Comparison of ENCODE assay signal across 8 cellular contexts in the genomic region with DNA sequence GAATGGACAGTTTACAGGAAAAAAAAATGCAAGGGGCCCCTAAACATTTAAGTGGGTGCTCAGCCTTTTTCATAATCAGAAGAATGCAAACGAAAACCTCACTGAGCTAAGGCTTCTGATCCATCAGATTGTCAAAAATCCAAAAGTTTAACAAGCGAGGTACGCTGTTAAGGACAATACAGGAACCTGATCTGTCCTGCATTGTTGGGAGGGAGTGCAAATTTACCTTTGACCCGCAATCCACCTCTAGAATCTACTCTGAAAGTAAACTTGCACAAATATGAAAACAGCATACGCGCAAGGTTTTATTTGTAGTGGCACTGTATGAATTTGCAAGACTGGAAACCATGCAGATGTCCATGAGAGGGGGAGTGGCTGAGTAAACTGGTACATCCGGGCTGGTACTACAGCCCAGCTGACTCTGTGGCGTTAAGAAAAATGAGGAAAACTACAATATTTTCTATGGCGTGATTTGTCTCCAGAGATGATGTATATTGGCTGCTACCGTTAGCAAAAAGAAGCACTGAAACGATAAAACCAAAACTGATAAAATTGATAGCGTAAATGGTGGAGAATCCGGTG. TPM values are rescaled to one million over a fixed set of nuclear protein-coding genes. Genes with fewer than 3 reads are reported as not detected.
DNase-seq lines count a peak whose midpoint lies in the region; ATAC-seq and TF ChIP-seq lines count a peak whose summit lies in the region.

No MANE protein-coding gene starts in this region.

- H3K36me3 ChIP-seq in adrenal gland (replicated peaks in 1 of 2) (peaks cover 0 to 10% of the 10 kb centered on the region in 2 donors), right lobe of liver (no peaks in the 10 kb centered on the region)

- H3K27me3 ChIP-seq in adrenal gland (no peaks in the 10 kb centered on the region), right lobe of liver (no peaks in the 10 kb centered on the region)

- peak overlapping the region; percentile 62 to 89 (median 84) for H3K27ac ChIP-seq in adrenal gland
- H3K27ac ChIP-seq in right lobe of liver: peak overlapping the region; percentile 80 to 89 (median 82)

- H3K4me3 ChIP-seq in adrenal gland (peak overlapping the region in 3 of 4 donors; percentile 29 to 79 (median 45)), right lobe of liver (peak overlapping the region; percentile 38 to 74 (median 73))

- H3K4me1 Mint-ChIP-seq in stimulated activated naive CD8-positive, alpha-beta T cell treated with anti-CD3 and anti-CD28 coated beads, Interleukin-15, Interleukin-2, amounts not matched to agents 100 ng/mL and 50 ng/mL, for 24 hours (ENCODE audit: low read depth): peaks cover 38% of the 10 kb centered on the region
- peaks cover 45% of the 10 kb centered on the region for H3K4me1 Mint-ChIP-seq in type B pancreatic cell (ENCODE audit: unreplicated experiment)

- peak overlapping the region; percentile 93 for H3K4me3 Mint-ChIP-seq in stimulated activated naive CD8-positive, alpha-beta T cell treated with anti-CD3 and anti-CD28 coated beads, Interleukin-15, Interleukin-2, amounts not matched to agents 100 ng/mL and 50 ng/mL, for 24 hours
- peak overlapping the region; percentile 95 for H3K4me3 Mint-ChIP-seq in type B pancreatic cell

- TF ChIP-seq POLR2A in adrenal gland (IDR thresholded peaks at IDR 0.05): no peak
- no peak for TF ChIP-seq POLR2A in right lobe of liver (IDR thresholded peaks at IDR 0.05)

- TF ChIP-seq CTCF in adrenal gland (IDR thresholded peaks at IDR 0.05): no peak
- TF ChIP-seq CTCF in right lobe of liver (IDR thresholded peaks at IDR 0.05): no peak
- TF ChIP-seq CTCF in type B pancreatic cell (conservative IDR thresholded peaks at IDR 0.05): no peak

- H3K27me3 Mint-ChIP-seq in stimulated activated naive CD8-positive, alpha-beta T cell treated with anti-CD3 and anti-CD28 coated beads, Interleukin-15, Interleukin-2, amounts not matched to agents 100 ng/mL and 50 ng/mL, for 24 hours: no peaks in the 10 kb centered on the region
- no peaks in the 10 kb centered on the region for H3K27me3 Mint-ChIP-seq in type B pancreatic cell

- ATAC-seq in stimulated activated naive CD8-positive, alpha-beta T cell treated with anti-CD3 and anti-CD28 coated beads, Interleukin-15, Interleukin-2, amounts not matched to agents 100 U/mL and 50 U/mL, for 24 hours: no peak
- ATAC-seq in right lobe of liver (peak; percentile 8 to 43 (median 20)), HG03025 (IDR thresholded peaks at IDR 0.05; ENCODE audit: low FRiP score, unreplicated experiment) (no peak), GM19455 (IDR thresholded peaks at IDR 0.05; ENCODE audit: unreplicated experiment) (no peak)

- WGBS in adrenal gland, 4 donors: 48 to 59% (median 51%) methylated on average over 13 of the region's 13 CpGs
- WGBS in right lobe of liver (ENCODE audit: insufficient coverage, low coverage, low lambda C conversion rate, missing lambda C conversion rate): 21% methylated on average over 12 of the region's 13 CpGs

- peaks cover 14 to 19% of the 10 kb centered on the region in 2 donors for H3K4me1 ChIP-seq in adrenal gland (replicated peaks in 1 of 2)
- H3K4me1 ChIP-seq in right lobe of liver: peaks cover 0 to 11% (median 2%) of the 10 kb centered on the region in 4 donors

- H3K27ac Mint-ChIP-seq in stimulated activated naive CD8-positive, alpha-beta T cell treated with anti-CD3 and anti-CD28 coated beads, Interleukin-15, Interleukin-2, amounts not matched to agents 100 ng/mL and 50 ng/mL, for 24 hours: peak overlapping the region; percentile 92
- peak overlapping the region; percentile 99 for H3K27ac Mint-ChIP-seq in type B pancreatic cell

- intact Hi-C loops in adrenal gland (cut with DNase I): no loop called here
- intact Hi-C loops in right lobe of liver (cut with DNase I): no loop called here

- H3K9me3 ChIP-seq in adrenal gland (replicated peaks in 1 of 3) (no peaks in the 10 kb centered on the region), right lobe of liver (no peaks in the 10 kb centered on the region)

- H3K9me3 Mint-ChIP-seq in stimulated activated naive CD8-positive, alpha-beta T cell treated with anti-CD3 and anti-CD28 coated beads, Interleukin-15, Interleukin-2, amounts not matched to agents 100 ng/mL and 50 ng/mL, for 24 hours: no peaks in the 10 kb centered on the region
- H3K9me3 Mint-ChIP-seq in type B pancreatic cell: peaks cover 6% of the 10 kb centered on the region

- DNase-seq in stimulated activated naive CD8-positive, alpha-beta T cell treated with anti-CD3 and anti-CD28 coated beads, Interleukin-15, Interleukin-2, amounts not matched to agents 100 U/mL and 50 U/mL, for 24 hours: no peak
- DNase-seq in adrenal gland (no peak), right lobe of liver (no peak), type B pancreatic cell (ENCODE audit: extremely low spot score, unreplicated experiment) (no peak), medulla oblongata (ENCODE audit: extremely low spot score) (no peak)

- H3K36me3 Mint-ChIP-seq in stimulated activated naive CD8-positive, alpha-beta T cell treated with anti-CD3 and anti-CD28 coated beads, Interleukin-15, Interleukin-2, amounts not matched to agents 100 ng/mL and 50 ng/mL, for 24 hours (ENCODE audit: low read depth): no peaks in the 10 kb centered on the region
- no peaks in the 10 kb centered on the region for H3K36me3 Mint-ChIP-seq in type B pancreatic cell

RNA-seq across cellular contexts. Expression of a gene that starts 28.8 kb away (rescaled TPM):
- total RNA-seq in adrenal gland (under 1 TPM in 2 of 8 donors, not detected in 6; 0.25 to 0.76 TPM), right lobe of liver (1 to 10 TPM in 1 of 6 experiments, under 1 TPM in 2, not detected in 3; 0.42 to 1.4 (median 0.62) TPM), type B pancreatic cell (ENCODE audit: low replicate concordance) (10.3 and 17.3 TPM in 2 replicates)
- under 1 TPM in 2 of 3 donors, not detected in 1; 0.47 to 0.88 TPM for polyA plus RNA-seq in adrenal gland

RNA-seq across cellular contexts. Expression of a gene that starts 38.4 kb away (rescaled TPM):
- total RNA-seq in adrenal gland (100 to 1,000 TPM; 200 to 541 (median 356) TPM), right lobe of liver (10 to 100 TPM in 5 of 6 experiments, 1 to 10 TPM in 1; 7.7 to 25.4 (median 15.3) TPM), type B pancreatic cell (ENCODE audit: low replicate concordance) (43.4 and 75.0 TPM in 2 replicates)
- polyA plus RNA-seq in adrenal gland: 100 to 1,000 TPM in 2 of 3 donors, 10 to 100 TPM in 1; 81.5 to 573 (median 167) TPM

RNA-seq across cellular contexts. Expression of a gene that starts 54.0 kb away (rescaled TPM):
- total RNA-seq in adrenal gland: 100 to 1,000 TPM in 1 of 8 donors, 10 to 100 TPM in 7; 23.5 to 105 (median 36.3) TPM
- polyA plus RNA-seq in adrenal gland: 10 to 100 TPM; 53.7 to 66.9 (median 58.8) TPM
- 10 to 100 TPM in 5 of 6 experiments, 1 to 10 TPM in 1; 10.0 to 15.8 (median 11.1) TPM for total RNA-seq in right lobe of liver
- total RNA-seq in type B pancreatic cell (ENCODE audit: low replicate concordance): 23.6 and 35.4 TPM in 2 replicates

RNA-seq across cellular contexts. Expression of a gene that starts 54.3 kb away (rescaled TPM):
- total RNA-seq in adrenal gland (10 to 100 TPM; 24.6 to 91.5 (median 37.7) TPM), right lobe of liver (10 to 100 TPM; 16.0 to 25.0 (median 18.7) TPM), type B pancreatic cell (ENCODE audit: low replicate concordance) (27.5 and 28.2 TPM in 2 replicates)
- 10 to 100 TPM; 48.0 to 84.9 (median 54.5) TPM for polyA plus RNA-seq in adrenal gland

Comparison
In these comparisons a context has a peak if more than half of its experiments do, and no peak if none do; other contexts are left out.
1. ATAC-seq: peak in right lobe of liver (4 of 4); none in stimulated activated naive CD8-positive, alpha-beta T cell treated with anti-CD3 and anti-CD28 coated beads, Interleukin-15, Interleukin-2, amounts not matched to agents 100 U/mL and 50 U/mL, for 24 hours (single experiment), HG03025 (single experiment) and GM19455 (single experiment).